Comparison of ENCODE assay signal across 12 cellular contexts in genomic region chr12:56374726-56375597, GRCh38. TPM values are rescaled to one million over a fixed set of nuclear protein-coding genes. Genes with fewer than 3 reads are reported as not detected.
DNase-seq lines count a peak whose midpoint lies in the region; ATAC-seq and TF ChIP-seq lines count a peak whose summit lies in the region.
"Had no signal": no experiment of that assay in that cellular context is flagged by ENCODE, and none has a peak within 500 bp of the region (broad histone marks: within the 10 kb centered on the region; RNA-seq: fewer than 3 reads in every experiment).

No MANE protein-coding gene starts in this region.

- in situ Hi-C loops in KBM-7 (cut with MboI; ENCODE audit: low pct_unique_long_range_greater_than_20kb, low sequenced_read_pairs), result no loop called here

- H2AFZ ChIP-seq in OCI-LY3 (ENCODE audit: low read depth, low read length), result peak overlapping the region; percentile 68

- H3K9ac ChIP-seq in OCI-LY3 (ENCODE audit: low read length), result peak overlapping the region; percentile 20
- H3K9ac ChIP-seq: SK-N-SH had no signal

- no peak for TF ChIP-seq POLR2A in spleen (IDR thresholded peaks at IDR 0.05)

- H3K27ac ChIP-seq in OCI-LY3 (ENCODE audit: low read length) (peak overlapping the region; percentile 68), spleen (peak overlapping the region; percentile 15 to 85 (median 66))

- H3K79me2 ChIP-seq in OCI-LY3 (ENCODE audit: low read length), result no peaks in the 10 kb centered on the region

- H3K36me3 ChIP-seq in OCI-LY3 (replicated peaks; ENCODE audit: low read depth, low read length) (no peaks in the 10 kb centered on the region), spleen (no peaks in the 10 kb centered on the region)

- H4K20me1 ChIP-seq in OCI-LY3 (ENCODE audit: insufficient read depth, low read length), result no peaks in the 10 kb centered on the region

- H3K4me2 ChIP-seq in OCI-LY3 (ENCODE audit: low read length), result peak overlapping the region; percentile 59
- H3K4me2 ChIP-seq: SK-N-SH had no signal

- H3K4me3 ChIP-seq in OCI-LY3 (ENCODE audit: low read length) (peak overlapping the region; percentile 52), spleen (no peak overlapping the region)

- intact Hi-C loops in spleen (cut with DNase I; ENCODE audit: low total_unique reads), result no loop called here

- DNase-seq in spleen, result no peak
- no peak for DNase-seq in NCI-H2107 treated with DMSO at 0.1 percent for 48 hours (lab: John Stamatoyannopoulos, UW; ENCODE audit: unreplicated experiment)
- DNase-seq in KBM-7, result no peak
- no peak for DNase-seq in hippocampal formation (lab: John Stamatoyannopoulos, UW)
- DNase-seq: activated CD8-positive, alpha-beta T cell treated with anti-CD3 and anti-CD28 coated beads, Interleukin-2, amount 10 ng/mL, durations not matched to agents 7 days and 5 days; hypothalamus; NCI-H1048; NCI-H526; SK-N-SH had no signal

- H3K27me3 ChIP-seq in OCI-LY3 (ENCODE audit: low read depth, low read length), result no peaks in the 10 kb centered on the region
- H3K27me3 ChIP-seq in spleen (replicated peaks in 1 of 7), result no peaks in the 10 kb centered on the region

- TF ChIP-seq CTCF in OCI-LY3 (IDR thresholded peaks at IDR 0.05; ENCODE audit: low read depth, low read length), result no peak
- no peak for TF ChIP-seq CTCF in spleen (IDR thresholded peaks at IDR 0.05 in 8 of 11, conservative IDR thresholded peaks at IDR 0.05 in 3 of 11)

- peak; percentile 32 for ATAC-seq in GM19043 (IDR thresholded peaks at IDR 0.05; ENCODE audit: low read depth, unreplicated experiment)
- ATAC-seq in HG02798 (IDR thresholded peaks at IDR 0.05; ENCODE audit: poor library complexity, unreplicated experiment), result peak; percentile 40
- ATAC-seq: activated CD8-positive, alpha-beta T cell treated with anti-CD3 and anti-CD28 coated beads, Interleukin-2, amount 10 ng/mL, durations not matched to agents 7 days and 5 days had no signal

- peaks cover 38% of the 10 kb centered on the region for H3K4me1 ChIP-seq in OCI-LY3 (ENCODE audit: low read length)
- H3K4me1 ChIP-seq in spleen, result peaks cover 4 to 43% (median 29%) of the 10 kb centered on the region in 6 donors

- WGBS in spleen, 5 donors, result 49 to 66% (median 50%) methylated on average over 7 of the region's 7 CpGs

- H3K9me3 ChIP-seq in OCI-LY3 (ENCODE audit: insufficient read depth, low read length) (no peaks in the 10 kb centered on the region), spleen (peaks cover 0 to 5% (median 0%) of the 10 kb centered on the region in 8 donors)

RNA-seq across cellular contexts. Expression of gene APOF, which starts 12.3 kb away (rescaled TPM):
- not detected for total RNA-seq in spleen
- not detected for polyA plus RNA-seq in spleen
- total RNA-seq: activated CD8-positive, alpha-beta T cell treated with anti-CD3 and anti-CD28 coated beads, Interleukin-2, amount 10 ng/mL, durations not matched to agents 7 days and 5 days had no signal
- polyA plus RNA-seq: SK-N-SH had no signal

RNA-seq across cellular contexts. Expression of gene STAT2, which starts 15.1 kb away (rescaled TPM):
- 100 to 1,000 TPM; 219 to 262 (median 233) TPM for total RNA-seq in spleen
- 10 to 100 TPM; 41.5 to 89.7 (median 71.7) TPM for polyA plus RNA-seq in spleen

RNA-seq across cellular contexts. Expression of gene IL23A, which starts 36.3 kb away (rescaled TPM):
- total RNA-seq in spleen, result 1 to 10 TPM; 1.1 to 4.5 (median 2.0) TPM
- polyA plus RNA-seq in spleen, result 1 to 10 TPM; 1.8 to 4.0 (median 3.6) TPM

RNA-seq across cellular contexts. Expression of gene PAN2, which starts 41.2 kb away (rescaled TPM):
- 100 to 1,000 TPM in 4 of 7 donors, 10 to 100 TPM in 3; 47.4 to 132 (median 100) TPM for total RNA-seq in spleen
- polyA plus RNA-seq in spleen, result 10 to 100 TPM; 34.8 to 56.5 (median 54.4) TPM

RNA-seq across cellular contexts. Expression of gene CNPY2, which starts 59.2 kb away (rescaled TPM):
- 10 to 100 TPM; 63.0 to 79.7 (median 71.9) TPM for total RNA-seq in spleen
- polyA plus RNA-seq in spleen, result 10 to 100 TPM; 81.9 to 86.9 (median 86.7) TPM
